Comparison of ENCODE assay signal across 19 cellular contexts in the genomic region with DNA sequence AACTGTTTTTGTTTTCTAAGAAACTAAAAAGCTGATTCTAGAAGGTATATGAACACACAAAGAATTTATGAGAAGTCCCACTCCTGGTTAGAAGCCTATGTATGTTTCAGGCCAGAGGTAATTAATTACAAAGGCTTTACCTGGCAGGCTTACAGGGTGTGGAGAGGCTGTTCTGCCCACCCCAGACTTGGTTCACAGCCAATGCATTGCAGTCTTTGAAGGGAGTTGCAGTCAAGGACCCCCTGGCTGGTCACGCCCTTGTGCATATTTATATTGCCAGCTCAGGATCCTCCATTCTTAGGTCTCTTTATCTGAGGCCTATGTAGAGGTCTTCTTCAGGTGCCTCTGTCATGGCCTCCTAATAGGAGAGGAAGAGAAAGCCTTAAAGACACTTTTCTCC. TPM values are rescaled to one million over a fixed set of nuclear protein-coding genes. Genes with fewer than 3 reads are reported as not detected.
A peak's percentile ranks its signal among the peaks of the same experiment; 100 is the strongest.
DNase-seq lines count a peak whose midpoint lies in the region; ATAC-seq and TF ChIP-seq lines count a peak whose summit lies in the region.
"Had no signal": no experiment of that assay in that cellular context is flagged by ENCODE, and none has a peak within 500 bp of the region (broad histone marks: within the 10 kb centered on the region; RNA-seq: fewer than 3 reads in every experiment).

No MANE protein-coding gene starts in this region.

- no peaks in the 10 kb centered on the region for H3K27me3 Mint-ChIP-seq in activated naive CD4-positive, alpha-beta T cell treated with anti-CD3 and anti-CD28 coated beads for 36 hours (ENCODE audit: low read depth)

- peak; percentile 39 for DNase-seq in DMS153 (lab: John Stamatoyannopoulos, UW)
- no peak for DNase-seq in DMS153 treated with DMSO at 0.1 percent for 48 hours (lab: John Stamatoyannopoulos, UW; ENCODE audit: unreplicated experiment)
- peak; percentile 39 for DNase-seq in NCI-H1105 (lab: John Stamatoyannopoulos, UW)
- DNase-seq in NCI-H69 (lab: John Stamatoyannopoulos, UW), result peak; percentile 80
- DNase-seq in osteoblast (ENCODE audit: insufficient read length, low spot score, missing footprints), result no peak
- DNase-seq in GM19238 (ENCODE audit: insufficient read length, low spot score), result no peak
- no peak for DNase-seq in activated naive CD4-positive, alpha-beta T cell treated with anti-CD3 and anti-CD28 coated beads for 36 hours
- DNase-seq: GOT3, NCI-H146, NCI-H2081 treated with DMSO at 0.1 percent for 48 hours, NCI-H2227 treated with DMSO at 0.1 percent for 48 hours, NCI-H774, RPMI8226 had no signal

- ATAC-seq in GM21737 (IDR thresholded peaks at IDR 0.05; ENCODE audit: unreplicated experiment), result no peak
- ATAC-seq: GM12878 had no signal

- CTCF ChIA-PET in activated naive CD4-positive, alpha-beta T cell treated with anti-CD3 and anti-CD28 coated beads for 36 hours (lab: Charles Lee), result no interaction called here

- intact Hi-C loops in activated naive CD4-positive, alpha-beta T cell treated with anti-CD3 and anti-CD28 coated beads for 36 hours (cut with micrococcal nuclease), result no loop called here

- no peaks in the 10 kb centered on the region for H3K9me3 ChIP-seq in osteoblast (ENCODE audit: low read depth, low read length)

- peaks cover 32% of the 10 kb centered on the region for H3K4me1 ChIP-seq in osteoblast (ENCODE audit: insufficient read depth, low read length)

- H3K9me3 Mint-ChIP-seq in activated naive CD4-positive, alpha-beta T cell treated with anti-CD3 and anti-CD28 coated beads for 36 hours, result no peaks in the 10 kb centered on the region

- no peaks in the 10 kb centered on the region for H3K36me3 Mint-ChIP-seq in activated naive CD4-positive, alpha-beta T cell treated with anti-CD3 and anti-CD28 coated beads for 36 hours (ENCODE audit: low read depth)

- H3K4me1 Mint-ChIP-seq in activated naive CD4-positive, alpha-beta T cell treated with anti-CD3 and anti-CD28 coated beads for 36 hours (ENCODE audit: low read depth), result peaks cover 2% of the 10 kb centered on the region

- H2AFZ ChIP-seq in osteoblast (ENCODE audit: low read length), result no peak overlapping the region

- no peak overlapping the region for H3K27ac Mint-ChIP-seq in activated naive CD4-positive, alpha-beta T cell treated with anti-CD3 and anti-CD28 coated beads for 36 hours
- H3K27ac Mint-ChIP-seq: B cell had no signal

- no peaks in the 10 kb centered on the region for H3K36me3 ChIP-seq in osteoblast (ENCODE audit: insufficient read depth, low read length)

- no peak overlapping the region for H3K27ac ChIP-seq in osteoblast (ENCODE audit: low read depth, low read length)
- H3K27ac ChIP-seq: 22Rv1, KMS-11 had no signal

- no peak for TF ChIP-seq CTCF in osteoblast (IDR thresholded peaks at IDR 0.05; ENCODE audit: extremely low read depth, low read depth, low read length)

- no peaks in the 10 kb centered on the region for H3K27me3 ChIP-seq in osteoblast (ENCODE audit: insufficient read depth, low read length)

- no peaks in the 10 kb centered on the region for H4K20me1 ChIP-seq in osteoblast (ENCODE audit: insufficient read depth, low read length)

- H3K4me3 ChIP-seq in osteoblast (ENCODE audit: insufficient read depth, low read length), result no peak overlapping the region
- H3K4me3 ChIP-seq: GM12878 had no signal

- H3K79me2 ChIP-seq in osteoblast (ENCODE audit: insufficient read depth, low read length), result no peaks in the 10 kb centered on the region

- peak overlapping the region; percentile 62 for H3K4me2 ChIP-seq in osteoblast (ENCODE audit: insufficient read depth, low read length)
- H3K4me2 ChIP-seq: KMS-11 had no signal

- no peak overlapping the region for H3K4me3 Mint-ChIP-seq in activated naive CD4-positive, alpha-beta T cell treated with anti-CD3 and anti-CD28 coated beads for 36 hours
- H3K4me3 Mint-ChIP-seq: B cell had no signal

RNA-seq across cellular contexts. Expression of gene PRSS3, which starts 13.6 kb away (rescaled TPM):
- total RNA-seq in osteoblast, result 2.2 and 3.5 TPM in 2 replicates
- not detected for total RNA-seq in activated naive CD4-positive, alpha-beta T cell treated with anti-CD3 and anti-CD28 coated beads for 36 hours
- total RNA-seq: B cell; T-helper 1 cell treated with Interleukin-12 subunit alpha and Interleukin-12 subunit beta and Interleukin-4 antibody, amounts not matched to agents 30 ng/mL and 1 ng/mL, for 36 hours had no signal

RNA-seq across cellular contexts. Expression of gene UBE2R2, which starts 35.2 kb away (rescaled TPM):
- 21.4 and 22.4 TPM in 2 replicates for total RNA-seq in osteoblast
- total RNA-seq in activated naive CD4-positive, alpha-beta T cell treated with anti-CD3 and anti-CD28 coated beads for 36 hours, result 10 to 100 TPM; 44.2 to 46.9 TPM

Comparison
In these comparisons a context has a peak if more than half of its experiments do, and no peak if none do; other contexts are left out.
1. DNase-seq: peak in DMS153 (single experiment), NCI-H1105 (single experiment) and NCI-H69 (single experiment); none in DMS153 treated with DMSO at 0.1 percent for 48 hours (single experiment), osteoblast (single experiment), GM19238 (single experiment) and activated naive CD4-positive, alpha-beta T cell treated with anti-CD3 and anti-CD28 coated beads for 36 hours (single experiment).